22 cellular contexts compared by ENCODE assay signal in genomic region chr18:52242711-52243110, GRCh38.
"Had no signal": no experiment of that assay in that cellular context is flagged by ENCODE, and none has a peak within 500 bp of the region (broad histone marks: within the 10 kb centered on the region; RNA-seq: fewer than 3 reads in every experiment).

No MANE protein-coding gene starts in this region.

- DNase-seq: dorsolateral prefrontal cortex; effector CD4-positive, alpha-beta T cell; gastrocnemius medialis; head of caudate nucleus; left ventricle myocardium superior; lower lobe of right lung; natural killer cell; pancreas; stimulated activated CD4-positive, alpha-beta T cell treated with anti-CD3 and anti-CD28 coated beads, Interleukin-12 subunit alpha, Interleukin-12 subunit beta, amount 100 ng/mL, for 4 hours; stimulated activated CD4-positive, alpha-beta T cell treated with anti-CD3 and anti-CD28 coated beads, Interleukin-1b, Interleukin-23, amount 100 ng/mL, for 48 hours; stimulated activated CD4-positive, alpha-beta T cell treated with anti-CD3 and anti-CD28 coated beads, Interleukin-4, amount 100 ng/mL, for 1 hour; stimulated activated CD8-positive, alpha-beta memory T cell treated with anti-CD3 and anti-CD28 coated beads, Interleukin-4, amount 100 ng/mL, for 48 hours; stimulated activated naive CD4-positive, alpha-beta T cell; stomach; testis; tibial artery had no signal

- H3K36me3 ChIP-seq: gastrocnemius medialis, lower lobe of right lung, neutrophil, pancreas, stomach, tibial artery had no signal

- H3K36me3 Mint-ChIP-seq: memory B cell, natural killer cell, type B pancreatic cell had no signal

- H3K9me3 Mint-ChIP-seq: type B pancreatic cell had no signal

- H3K27ac Mint-ChIP-seq: memory B cell, natural killer cell, type B pancreatic cell had no signal

- H3K4me1 Mint-ChIP-seq: memory B cell, natural killer cell had no signal

- H3K4me1 ChIP-seq: gastrocnemius medialis, lower lobe of right lung, pancreas, stomach, testis, tibial artery had no signal

- H3K9me3 ChIP-seq: gastrocnemius medialis, lower lobe of right lung, neutrophil, pancreas, testis, tibial artery had no signal

- H3K4me3 Mint-ChIP-seq: memory B cell, natural killer cell, type B pancreatic cell had no signal

- H3K27me3 Mint-ChIP-seq: type B pancreatic cell had no signal

- H3K27me3 ChIP-seq: dorsolateral prefrontal cortex, gastrocnemius medialis, neutrophil, pancreas, stomach, testis, tibial artery had no signal

- H3K4me3 ChIP-seq: dorsolateral prefrontal cortex, gastrocnemius medialis, lower lobe of right lung, pancreas, smooth muscle cell, stomach, testis, tibial artery had no signal

- FAIRE-seq: colon, keratinocyte, pancreas had no signal
